Comparison of ENCODE assay signal across 20 cellular contexts in genomic region chr6:53005667-53006250, GRCh38. TPM values are rescaled to one million over a fixed set of nuclear protein-coding genes. Genes with fewer than 3 reads are reported as not detected.
A peak's percentile ranks its signal among the peaks of the same experiment; 100 is the strongest.
DNase-seq lines count a peak whose midpoint lies in the region; ATAC-seq, FAIRE-seq and TF ChIP-seq lines count a peak whose summit lies in the region.
"Had no signal": no experiment of that assay in that cellular context is flagged by ENCODE, and none has a peak within 500 bp of the region (broad histone marks: within the 10 kb centered on the region; RNA-seq: fewer than 3 reads in every experiment).

No MANE protein-coding gene starts in this region.

- CTCF ChIA-PET in HEK293 (lab: Yijun Ruan, JAX) (interaction anchor here (0.6 to 2.1 kb wide), 8 partner anchors 8 to 819 kb away, joined by 3 to 7 read pairs (median 3); no protein-coding TSS in a partner anchor), H1 (lab: Charles Lee; ENCODE audit: partially characterized antibody) (interaction anchor here (1.1 to 1.3 kb wide), 3 partner anchors 11 to 191 kb away, joined by 3 read pairs; partner anchors contain the start of gene GSTA4)

- H3K27ac Mint-ChIP-seq in neural crest cell (ENCODE audit: unreplicated experiment), result peak overlapping the region; percentile 1

- H2AK5ac ChIP-seq in H1 (ENCODE audit: low read depth, low read length), result no peak overlapping the region

- H3K9me3 ChIP-seq in HEK293 (ENCODE audit: control insufficient read depth, insufficient read depth, low read depth, low read length), result no peaks in the 10 kb centered on the region
- no peaks in the 10 kb centered on the region for H3K9me3 ChIP-seq in H1 (ENCODE audit: insufficient read depth in 2 of 2, low read depth in 1 of 2, low read length in 1 of 2)
- H3K9me3 ChIP-seq in upper lobe of right lung, result no peaks in the 10 kb centered on the region
- H3K9me3 ChIP-seq: BE2C, HAP-1, Peyer's patch had no signal

- H2BK12ac ChIP-seq in H1 (ENCODE audit: low read depth, low read length), result no peak overlapping the region

- H3K9ac ChIP-seq in H1 (replicated peaks in 1 of 4; ENCODE audit: extremely low read depth in 1 of 4, low read depth in 3 of 4, low read length in 3 of 4), result no peak overlapping the region

- no peak for TF ChIP-seq CTCF in HEK293 (tag by site-specific recombination; IDR thresholded peaks at IDR 0.05)
- TF ChIP-seq CTCF in H1 (IDR thresholded peaks at IDR 0.05; ENCODE audit: control extremely low read depth in 1 of 3, insufficient read depth in 1 of 3, low read depth in 1 of 3, low read length in 3 of 3), result no peak
- no peak for TF ChIP-seq CTCF in neural crest cell (conservative IDR thresholded peaks at IDR 0.05)
- no peak for TF ChIP-seq CTCF in upper lobe of right lung (IDR thresholded peaks at IDR 0.05)

- H3K23ac ChIP-seq in H1 (ENCODE audit: insufficient read length), result no peak overlapping the region

- H3K4me2 ChIP-seq in H1 (ENCODE audit: insufficient read depth in 1 of 2, low read depth in 2 of 2, low read length in 2 of 2), result no peak overlapping the region

- no peak overlapping the region for H2BK5ac ChIP-seq in H1 (ENCODE audit: low read depth, low read length)

- no peaks in the 10 kb centered on the region for H3K4me1 ChIP-seq in HEK293 (ENCODE audit: control insufficient read depth, insufficient read depth, low read length)
- no peaks in the 10 kb centered on the region for H3K4me1 ChIP-seq in H1 (replicated peaks in 1 of 4; ENCODE audit: control insufficient read depth in 3 of 4, insufficient read depth in 4 of 4, low read length in 3 of 4)
- H3K4me1 ChIP-seq in upper lobe of right lung, result no peaks in the 10 kb centered on the region
- H3K4me1 ChIP-seq: BE2C, HAP-1, Peyer's patch had no signal

- H2BK120ac ChIP-seq in H1 (replicated peaks; ENCODE audit: low read depth, low read length), result no peak overlapping the region

- no peak overlapping the region for H2AFZ ChIP-seq in H1 (ENCODE audit: low read length)

- no peak overlapping the region for H2BK20ac ChIP-seq in H1 (ENCODE audit: low read length)

- H4K5ac ChIP-seq in H1 (ENCODE audit: insufficient read length, low read depth, low read length), result no peak overlapping the region

- H3K4ac ChIP-seq in H1 (replicated peaks; ENCODE audit: insufficient read length, low read depth, low read length), result no peak overlapping the region

- peaks cover 23% of the 10 kb centered on the region for H3K36me3 Mint-ChIP-seq in neural crest cell (ENCODE audit: low read depth)

- H3K4me3 ChIP-seq in HEK293 (ENCODE audit: low read depth, low read length) (no peak overlapping the region), H1 (ENCODE audit: extremely low read depth in 1 of 4, insufficient read depth in 2 of 4, low read depth in 3 of 4, low read length in 4 of 4) (no peak overlapping the region), upper lobe of right lung (no peak overlapping the region)
- H3K4me3 ChIP-seq: HAP-1, Peyer's patch had no signal

- no peak overlapping the region for H4K8ac ChIP-seq in H1 (ENCODE audit: extremely low read depth, insufficient read depth, low read length)

- no peak for TF ChIP-seq RAD21 in H1 (IDR thresholded peaks at IDR 0.05 in 1 of 2, conservative IDR thresholded peaks at IDR 0.05 in 1 of 2; ENCODE audit: low read depth in 2 of 2, low read length in 2 of 2)

- POLR2A ChIA-PET in HEK293 (lab: Yijun Ruan, JAX), result interaction anchor here (0.7 kb wide), 1 partner anchor 10 kb away, joined by 3 read pairs; the partner anchor contains the start of gene GSTA4
- POLR2A ChIA-PET in H1 (lab: Charles Lee; ENCODE audit: partially characterized antibody), result no interaction called here

- H3K4me3 Mint-ChIP-seq in neural crest cell, result no peak overlapping the region

- H3K36me3 ChIP-seq in HEK293 (ENCODE audit: control insufficient read depth in 2 of 2, insufficient read depth in 1 of 2, low read length in 2 of 2) (peaks cover 8 to 46% of the 10 kb centered on the region in 2 experiments), H1 (ENCODE audit: control insufficient read depth in 2 of 4, insufficient read depth in 4 of 4, low read length in 3 of 4) (peaks cover 3 to 28% (median 6%) of the 10 kb centered on the region in 4 experiments; a peak in 6 of 8 replicates), upper lobe of right lung (peaks cover 81% of the 10 kb centered on the region)

- no peak overlapping the region for H3K56ac ChIP-seq in H1 (replicated peaks; ENCODE audit: insufficient read length, low read depth, low read length)

- no peak overlapping the region for H3K27ac ChIP-seq in HEK293 (ENCODE audit: extremely low read depth, low read depth, low read length)
- no peak overlapping the region for H3K27ac ChIP-seq in H1 (ENCODE audit: low read depth, low read length)
- no peak overlapping the region for H3K27ac ChIP-seq in upper lobe of right lung
- H3K27ac ChIP-seq: Peyer's patch had no signal

- H3K79me1 ChIP-seq in H1 (ENCODE audit: low read depth, low read length), result no peaks in the 10 kb centered on the region

- no peaks in the 10 kb centered on the region for H3K27me3 Mint-ChIP-seq in neural crest cell (ENCODE audit: low read depth)

- 55% methylated on average over 2 of the region's 2 CpGs; no CpG with 5 or more reads in 1 of the 2 experiments for WGBS in H1 (ENCODE audit: extremely low coverage in 1 of 2, insufficient coverage in 1 of 2, insufficient read length in 1 of 2, insufficient replicate concordance in 2 of 2, low coverage in 1 of 2, low lambda C conversion rate in 2 of 2, missing lambda C conversion rate in 1 of 2), 2 experiments

- no peaks in the 10 kb centered on the region for H4K20me1 ChIP-seq in H1 (replicated peaks in 1 of 2; ENCODE audit: control insufficient read depth in 1 of 2, insufficient read depth in 2 of 2, low read length in 2 of 2)

- no peak overlapping the region for H4K91ac ChIP-seq in H1 (replicated peaks; ENCODE audit: insufficient read length, low read length)

- no peak for FAIRE-seq in H1 (lab: Jason Lieb, UNC)
- FAIRE-seq: D721Med had no signal

- DNase-seq in H1 (ENCODE audit: low read depth in 1 of 2, low spot score in 2 of 2) (no peak), neural crest cell (ENCODE audit: low read depth, low spot score) (no peak), upper lobe of right lung (no peak), NCI-H774 (lab: John Stamatoyannopoulos, UW) (no peak), NCI-H2081 (lab: John Stamatoyannopoulos, UW) (no peak), iPS-NIHi11 (ENCODE audit: low spot score) (no peak)
- DNase-seq: BE2C, DMS53, GF-D8, KG1, NCI-H1092, NCI-H1436, NCI-H187 treated with DMSO at 0.1 percent for 48 hours, NCI-H510A, NCI-H748 treated with DMSO at 0.1 percent for 48 hours, Peyer's patch had no signal

- intact Hi-C loops in upper lobe of right lung (cut with DNase I), result no loop called here

- H3K27me3 ChIP-seq in H1 (replicated peaks in 1 of 4; ENCODE audit: control insufficient read depth in 3 of 4, extremely low read depth in 1 of 4, insufficient read depth in 3 of 4, low read length in 3 of 4) (no peaks in the 10 kb centered on the region), upper lobe of right lung (no peaks in the 10 kb centered on the region)
- H3K27me3 ChIP-seq: BE2C, Peyer's patch had no signal

- no peaks in the 10 kb centered on the region for H3K4me1 Mint-ChIP-seq in neural crest cell

- no peak overlapping the region for H2BK15ac ChIP-seq in H1 (ENCODE audit: low read length)

- H3K23me2 ChIP-seq in H1 (ENCODE audit: low read depth, low read length), result no peaks in the 10 kb centered on the region

- ATAC-seq in upper lobe of right lung, result peak; percentile 79

- no peaks in the 10 kb centered on the region for H3K79me2 ChIP-seq in H1 (ENCODE audit: control insufficient read depth in 1 of 2, insufficient read depth in 2 of 2, low read length in 2 of 2)

- no peak for TF ChIP-seq POLR2A in H1 (IDR thresholded peaks at IDR 0.05; ENCODE audit: control extremely low read depth in 1 of 2, low read depth in 2 of 2, low read length in 2 of 2)

- H3K18ac ChIP-seq in H1 (ENCODE audit: extremely low read depth, low read length), result no peak overlapping the region

- no peak overlapping the region for H3K14ac ChIP-seq in H1 (ENCODE audit: insufficient read length)

- TF ChIP-seq EP300 in H1 (IDR thresholded peaks at IDR 0.05; ENCODE audit: borderline replicate concordance in 1 of 2, low read depth in 2 of 2, low read length in 2 of 2), result no peak

- H3K9me3 Mint-ChIP-seq in neural crest cell, result no peaks in the 10 kb centered on the region

RNA-seq across cellular contexts. Expression of gene GSTA4, which starts 10.7 kb away (rescaled TPM):
- 13.2 and 13.9 TPM in 2 replicates for total RNA-seq in H1 (2021; fragmentation: NEBNext Ultra II Directional; extraction: Animal tissue kit (Norgen Biotek cat#: 25700))
- polyA plus RNA-seq in H1 (2011; rRNA removed), result 12.6 and 21.6 TPM in 2 replicates
- polyA plus RNA-seq in H1 (2011; cell fraction: cytosol; rRNA removed), result 25.8 TPM
- polyA plus RNA-seq in H1 (2011; cell fraction: nucleus; rRNA removed), result 5.2 TPM
- polyA plus RNA-seq in H1 (2012, experiment 1 of 2), result 16.3 to 20.3 TPM (median 18.1 TPM) in 4 replicates
- 14.5 TPM for polyA plus RNA-seq in H1 (2012, experiment 2 of 2)
- polyA plus RNA-seq in H1 (2013, experiment 1 of 2), result 15.1 TPM
- polyA plus RNA-seq in H1 (2013, experiment 2 of 2), result 13.9 TPM
- polyA minus RNA-seq in H1 (2011; rRNA and poly(A)+ RNA removed), result 8.0 and 8.5 TPM in 2 replicates
- 4.6 TPM for polyA minus RNA-seq in H1 (2011; cell fraction: cytosol; rRNA and poly(A)+ RNA removed)
- polyA minus RNA-seq in H1 (2011; cell fraction: nucleus; rRNA and poly(A)+ RNA removed), result 6.3 TPM
- total RNA-seq in neural crest cell (69.1 and 70.7 TPM in 2 replicates), upper lobe of right lung (72.4 TPM)
- total RNA-seq: HT1080 had no signal

RNA-seq across cellular contexts. Expression of gene CILK1, which starts 55.9 kb away (rescaled TPM):
- total RNA-seq in H1 (2021; fragmentation: NEBNext Ultra II Directional; extraction: Animal tissue kit (Norgen Biotek cat#: 25700)), result 9.6 and 10.3 TPM in 2 replicates
- polyA plus RNA-seq in H1 (2011; rRNA removed), result 2.9 and 3.7 TPM in 2 replicates
- 3.9 TPM for polyA plus RNA-seq in H1 (2011; cell fraction: cytosol; rRNA removed)
- 6.1 TPM for polyA plus RNA-seq in H1 (2011; cell fraction: nucleus; rRNA removed)
- 2.6 to 3.9 TPM (median 3.0 TPM) in 4 replicates for polyA plus RNA-seq in H1 (2012, experiment 1 of 2)
- 0.38 TPM for polyA plus RNA-seq in H1 (2012, experiment 2 of 2)
- polyA plus RNA-seq in H1 (2013, experiment 1 of 2), result 7.7 TPM
- polyA plus RNA-seq in H1 (2013, experiment 2 of 2), result 7.4 TPM
- 7.9 and 9.1 TPM in 2 replicates for polyA minus RNA-seq in H1 (2011; rRNA and poly(A)+ RNA removed)
- polyA minus RNA-seq in H1 (2011; cell fraction: cytosol; rRNA and poly(A)+ RNA removed), result 4.7 TPM
- polyA minus RNA-seq in H1 (2011; cell fraction: nucleus; rRNA and poly(A)+ RNA removed), result 12.0 TPM
- 15.7 and 16.1 TPM in 2 replicates for total RNA-seq in neural crest cell
- total RNA-seq in upper lobe of right lung, result 14.4 TPM

RNA-seq across cellular contexts. Expression of gene FBXO9, which starts 59.4 kb away (rescaled TPM):
- 50.9 and 58.8 TPM in 2 replicates for total RNA-seq in H1 (2021; fragmentation: NEBNext Ultra II Directional; extraction: Animal tissue kit (Norgen Biotek cat#: 25700))
- polyA plus RNA-seq in H1 (2011; rRNA removed), result 41.3 and 44.2 TPM in 2 replicates
- 36.7 TPM for polyA plus RNA-seq in H1 (2011; cell fraction: cytosol; rRNA removed)
- polyA plus RNA-seq in H1 (2011; cell fraction: nucleus; rRNA removed), result 51.3 TPM
- 26.7 to 38.2 TPM (median 30.8 TPM) in 4 replicates for polyA plus RNA-seq in H1 (2012, experiment 1 of 2)
- polyA plus RNA-seq in H1 (2012, experiment 2 of 2), result 6.5 TPM
- polyA plus RNA-seq in H1 (2013, experiment 1 of 2), result 30.4 TPM
- 27.0 TPM for polyA plus RNA-seq in H1 (2013, experiment 2 of 2)
- polyA minus RNA-seq in H1 (2011; rRNA and poly(A)+ RNA removed), result 50.9 and 69.3 TPM in 2 replicates
- polyA minus RNA-seq in H1 (2011; cell fraction: cytosol; rRNA and poly(A)+ RNA removed), result 41.9 TPM
- polyA minus RNA-seq in H1 (2011; cell fraction: nucleus; rRNA and poly(A)+ RNA removed), result 43.2 TPM
- total RNA-seq in neural crest cell, result 48.3 and 62.4 TPM in 2 replicates
- 101 TPM for total RNA-seq in upper lobe of right lung
